8 cellular contexts compared by ENCODE assay signal in the genomic region with DNA sequence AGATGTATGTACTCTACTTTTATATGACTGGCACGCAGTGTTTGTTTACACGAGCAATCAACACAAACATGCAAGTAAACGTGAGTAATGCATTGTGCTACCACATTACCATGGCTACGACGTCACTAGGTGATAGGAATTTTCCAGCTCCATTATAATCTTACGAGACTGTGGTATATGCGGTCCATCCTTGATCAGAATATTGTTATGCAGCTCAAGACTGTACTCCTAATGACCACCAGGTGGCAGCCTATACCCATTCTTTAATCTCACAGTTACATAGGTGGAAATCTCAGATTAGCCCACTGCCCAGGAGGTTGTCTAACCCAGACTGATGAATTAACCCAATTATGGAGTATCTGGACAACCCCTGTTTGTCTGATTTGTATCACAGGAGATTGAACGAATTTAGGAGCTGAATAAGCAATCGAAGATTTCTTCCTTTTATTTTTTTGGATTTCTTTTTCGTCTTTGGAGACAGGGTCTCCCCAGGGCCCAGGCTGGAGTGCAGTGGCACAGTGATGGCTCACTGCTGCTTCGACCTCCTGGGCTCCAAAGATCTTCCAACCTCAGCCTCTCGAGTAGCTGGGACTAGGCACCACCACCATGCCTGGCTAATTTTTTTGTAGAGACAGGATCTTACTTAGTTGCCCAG. TPM values are rescaled to one million over a fixed set of nuclear protein-coding genes. Genes with fewer than 3 reads are reported as not detected.
DNase-seq lines count a peak whose midpoint lies in the region; ATAC-seq and TF ChIP-seq lines count a peak whose summit lies in the region.

No MANE protein-coding gene starts in this region.

- H3K9me3 ChIP-seq in SK-N-SH (no peaks in the 10 kb centered on the region), adipocyte (ENCODE audit: control insufficient read depth, low read length) (no peaks in the 10 kb centered on the region), heart left ventricle (no peaks in the 10 kb centered on the region)

- CTCF ChIA-PET in HEK293T (lab: Yijun Ruan, JAX): interaction anchor here (0.6 to 3.4 kb wide), 7 partner anchors 29 to 244 kb away, joined by 3 to 51 read pairs (median 6); no protein-coding TSS in a partner anchor
- CTCF ChIA-PET in SK-N-SH (lab: Yijun Ruan, JAX): interaction anchor here (0.5 to 3.4 kb wide), 44 partner anchors 8 to 745 kb away, joined by 3 to 62 read pairs (median 6); a partner anchor contains a TSS

- no peak overlapping the region for H3K4me2 ChIP-seq in SK-N-SH

- POLR2A ChIA-PET in HEK293T (lab: Yijun Ruan, JAX) (no interaction called here), SK-N-SH (lab: Yijun Ruan, JAX) (no interaction called here)

- ATAC-seq in heart left ventricle: peak in 3 of 4 donors; percentile 60 to 80 (median 79)

- H3K27ac ChIP-seq in SK-N-SH (ENCODE audit: low read depth in 2 of 2, low read length in 1 of 2): no peak overlapping the region
- H3K27ac ChIP-seq in heart left ventricle: no peak overlapping the region

- H3K27me3 ChIP-seq in SK-N-SH (ENCODE audit: insufficient read depth): peaks cover 16% of the 10 kb centered on the region; the same call in 1 of the 2 replicates
- H3K27me3 ChIP-seq in adipocyte (replicated peaks; ENCODE audit: control insufficient read depth, insufficient read depth, low read length): peaks cover 40% of the 10 kb centered on the region
- peaks cover 0 to 9% (median 0%) of the 10 kb centered on the region in 9 donors for H3K27me3 ChIP-seq in heart left ventricle

- intact Hi-C loops in heart left ventricle (cut with DNase I): loop anchor here in 9 of 10 donors (1.0 to 10.0 kb wide), 8 partner anchors 75 to 621 kb away; no protein-coding TSS in a partner anchor

- DNase-seq in GM03348 (ENCODE audit: low spot score): peak; percentile 76
- DNase-seq in HEK293T (ENCODE audit: extremely low spot score): peak; percentile 66
- DNase-seq in NCI-H1105 treated with DMSO at 0.1 percent for 48 hours (lab: John Stamatoyannopoulos, UW): peak; percentile 65
- DNase-seq in SK-N-SH: peak; percentile 60
- peak; percentile 83 for DNase-seq in adipocyte (ENCODE audit: low read depth)
- DNase-seq in heart left ventricle: peak in 3 of 5 donors; percentile 31 to 42 (median 35)
- DNase-seq in renal cortical epithelial cell (ENCODE audit: low read depth): peak; percentile 59
- DNase-seq in cortex of kidney (lab: John Stamatoyannopoulos, UW): no peak

- H3K36me3 ChIP-seq in SK-N-SH (replicated peaks in 1 of 2; ENCODE audit: control insufficient read depth in 1 of 2, insufficient read depth in 2 of 2, low read length in 1 of 2) (no peaks in the 10 kb centered on the region), adipocyte (ENCODE audit: control insufficient read depth, insufficient read depth, low read length, severe bottlenecking) (no peaks in the 10 kb centered on the region), heart left ventricle (no peaks in the 10 kb centered on the region)

- no peak for TF ChIP-seq EP300 in SK-N-SH (IDR thresholded peaks at IDR 0.05; ENCODE audit: borderline replicate concordance in 1 of 2, low read depth in 1 of 2, low read length in 1 of 2)

- 5% methylated on average over 12 of the region's 12 CpGs for WGBS in SK-N-SH (ENCODE audit: low lambda C conversion rate)
- WGBS in heart left ventricle, 4 donors: 20 to 23% (median 22%) methylated on average over 12 of the region's 12 CpGs

- H3K79me2 ChIP-seq in SK-N-SH (ENCODE audit: insufficient read depth): no peaks in the 10 kb centered on the region

- H3K9ac ChIP-seq in SK-N-SH (no peak overlapping the region), adipocyte (ENCODE audit: low read length) (no peak overlapping the region)

- TF ChIP-seq RAD21 in SK-N-SH (IDR thresholded peaks at IDR 0.05; ENCODE audit: low read length): peak; percentile 85

- H3K4me3 ChIP-seq in SK-N-SH (ENCODE audit: low read depth in 2 of 2, low read length in 1 of 2) (peak overlapping the region in 1 of 2 experiments; percentile 0; a peak in 1 of 4 replicates), adipocyte (ENCODE audit: low read length) (no peak overlapping the region), heart left ventricle (no peak overlapping the region)

- H3F3A ChIP-seq in SK-N-SH (replicated peaks; ENCODE audit: insufficient read depth): no peaks in the 10 kb centered on the region

- no peaks in the 10 kb centered on the region for H4K20me1 ChIP-seq in SK-N-SH (ENCODE audit: insufficient read depth)

- TF ChIP-seq CTCF in SK-N-SH (IDR thresholded peaks at IDR 0.05): peak; percentile 90
- peak; percentile 80 to 94 (median 89) for TF ChIP-seq CTCF in heart left ventricle (IDR thresholded peaks at IDR 0.05)

- TF ChIP-seq POLR2A in heart left ventricle (IDR thresholded peaks at IDR 0.05): no peak

- no peaks in the 10 kb centered on the region for H3K4me1 ChIP-seq in SK-N-SH (ENCODE audit: control insufficient read depth in 1 of 2, insufficient read depth in 2 of 2, low read depth in 1 of 2, low read length in 1 of 2)
- no peaks in the 10 kb centered on the region for H3K4me1 ChIP-seq in adipocyte (ENCODE audit: control insufficient read depth, insufficient read depth, low read length)
- H3K4me1 ChIP-seq in heart left ventricle: peaks cover 0 to 27% (median 2%) of the 10 kb centered on the region in 12 donors

- H3K9me2 ChIP-seq in SK-N-SH: no peaks in the 10 kb centered on the region

- H2AFZ ChIP-seq in SK-N-SH (ENCODE audit: low read depth): no peak overlapping the region

TF ChIP-seq in HEK293T, 16 proteins besides CTCF, POLR2A, EP300 and RAD21:
- no peak for TF ChIP-seq TARDBP (IDR thresholded peaks at IDR 0.05)
- TF ChIP-seq BHLHE40 (IDR thresholded peaks at IDR 0.05; ENCODE audit: borderline replicate concordance): no peak
- no peak for TF ChIP-seq SP1 (IDR thresholded peaks at IDR 0.05)
- TF ChIP-seq NFRKB (IDR thresholded peaks at IDR 0.05): no peak
- TF ChIP-seq LEF1 (IDR thresholded peaks at IDR 0.05; ENCODE audit: borderline replicate concordance): no peak
- TF ChIP-seq ELF4 (IDR thresholded peaks at IDR 0.05): no peak
- no peak for TF ChIP-seq ARNT (IDR thresholded peaks at IDR 0.05)
- TF ChIP-seq SUZ12 (IDR thresholded peaks at IDR 0.05): no peak
- TF ChIP-seq FOXA1 (IDR thresholded peaks at IDR 0.05): no peak
- no peak for TF ChIP-seq ZNF384 (IDR thresholded peaks at IDR 0.05)
- TF ChIP-seq FOXK2 (IDR thresholded peaks at IDR 0.05): no peak
- TF ChIP-seq CTBP1 (IDR thresholded peaks at IDR 0.05; ENCODE audit: borderline replicate concordance): no peak
- TF ChIP-seq FOXM1 (IDR thresholded peaks at IDR 0.05; ENCODE audit: borderline replicate concordance): no peak
- no peak for TF ChIP-seq L3MBTL2 (conservative IDR thresholded peaks at IDR 0.05)
- TF ChIP-seq, protein P1, sequence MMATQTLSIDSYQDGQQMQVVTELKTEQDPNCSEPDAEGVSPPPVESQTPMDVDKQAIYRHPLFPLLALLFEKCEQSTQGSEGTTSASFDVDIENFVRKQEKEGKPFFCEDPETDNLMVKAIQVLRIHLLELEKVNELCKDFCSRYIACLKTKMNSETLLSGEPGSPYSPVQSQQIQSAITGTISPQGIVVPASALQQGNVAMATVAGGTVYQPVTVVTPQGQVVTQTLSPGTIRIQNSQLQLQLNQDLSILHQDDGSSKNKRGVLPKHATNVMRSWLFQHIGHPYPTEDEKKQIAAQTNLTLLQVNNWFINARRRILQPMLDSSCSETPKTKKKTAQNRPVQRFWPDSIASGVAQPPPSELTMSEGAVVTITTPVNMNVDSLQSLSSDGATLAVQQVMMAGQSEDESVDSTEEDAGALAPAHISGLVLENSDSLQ (IDR thresholded peaks at IDR 0.05): no peak
- no peak for TF ChIP-seq HDGF (IDR thresholded peaks at IDR 0.05; ENCODE audit: borderline replicate concordance)

TF ChIP-seq in SK-N-SH, 30 proteins besides CTCF, POLR2A, EP300 and RAD21 (continues in another document):
- TF ChIP-seq ELF1 (IDR thresholded peaks at IDR 0.05): no peak
- TF ChIP-seq, protein P2, sequence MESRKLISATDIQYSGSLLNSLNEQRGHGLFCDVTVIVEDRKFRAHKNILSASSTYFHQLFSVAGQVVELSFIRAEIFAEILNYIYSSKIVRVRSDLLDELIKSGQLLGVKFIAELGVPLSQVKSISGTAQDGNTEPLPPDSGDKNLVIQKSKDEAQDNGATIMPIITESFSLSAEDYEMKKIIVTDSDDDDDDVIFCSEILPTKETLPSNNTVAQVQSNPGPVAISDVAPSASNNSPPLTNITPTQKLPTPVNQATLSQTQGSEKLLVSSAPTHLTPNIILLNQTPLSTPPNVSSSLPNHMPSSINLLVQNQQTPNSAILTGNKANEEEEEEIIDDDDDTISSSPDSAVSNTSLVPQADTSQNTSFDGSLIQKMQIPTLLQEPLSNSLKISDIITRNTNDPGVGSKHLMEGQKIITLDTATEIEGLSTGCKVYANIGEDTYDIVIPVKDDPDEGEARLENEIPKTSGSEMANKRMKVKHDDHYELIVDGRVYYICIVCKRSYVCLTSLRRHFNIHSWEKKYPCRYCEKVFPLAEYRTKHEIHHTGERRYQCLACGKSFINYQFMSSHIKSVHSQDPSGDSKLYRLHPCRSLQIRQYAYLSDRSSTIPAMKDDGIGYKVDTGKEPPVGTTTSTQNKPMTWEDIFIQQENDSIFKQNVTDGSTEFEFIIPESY (IDR thresholded peaks at IDR 0.05; ENCODE audit: borderline replicate concordance, low read depth): no peak
- peak; percentile 71 for TF ChIP-seq SMC3 (IDR thresholded peaks at IDR 0.05; ENCODE audit: low read depth, low read length)
- TF ChIP-seq, protein P3, sequence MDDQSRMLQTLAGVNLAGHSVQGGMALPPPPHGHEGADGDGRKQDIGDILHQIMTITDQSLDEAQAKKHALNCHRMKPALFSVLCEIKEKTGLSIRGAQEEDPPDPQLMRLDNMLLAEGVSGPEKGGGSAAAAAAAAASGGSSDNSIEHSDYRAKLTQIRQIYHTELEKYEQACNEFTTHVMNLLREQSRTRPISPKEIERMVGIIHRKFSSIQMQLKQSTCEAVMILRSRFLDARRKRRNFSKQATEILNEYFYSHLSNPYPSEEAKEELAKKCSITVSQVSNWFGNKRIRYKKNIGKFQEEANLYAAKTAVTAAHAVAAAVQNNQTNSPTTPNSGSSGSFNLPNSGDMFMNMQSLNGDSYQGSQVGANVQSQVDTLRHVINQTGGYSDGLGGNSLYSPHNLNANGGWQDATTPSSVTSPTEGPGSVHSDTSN (IDR thresholded peaks at IDR 0.05): no peak
- TF ChIP-seq MXI1 (IDR thresholded peaks at IDR 0.05; ENCODE audit: low read depth, low read length): no peak
- TF ChIP-seq POLR2AphosphoS5 (IDR thresholded peaks at IDR 0.05; ENCODE audit: low read depth, low read length): no peak

RNA-seq across cellular contexts. Expression of a gene that starts 8.7 kb away (rescaled TPM):
- not detected in 2 replicates for polyA plus RNA-seq in SK-N-SH (2012; rRNA removed)
- polyA plus RNA-seq in SK-N-SH (2012; cell fraction: cytosol; rRNA removed): not detected in 2 replicates
- not detected in 2 replicates for polyA plus RNA-seq in SK-N-SH (2012; cell fraction: nucleus; rRNA removed)
- 1 to 10 TPM in 2 of 9 donors, under 1 TPM in 6, not detected in 1; 0.16 to 2.9 (median 0.50) TPM for total RNA-seq in heart left ventricle
- polyA plus RNA-seq in heart left ventricle: under 1 TPM; 0.23 to 0.47 TPM
- total RNA-seq in renal cortical epithelial cell: not detected in 2 replicates

RNA-seq across cellular contexts. Expression of a gene that starts 26.5 kb away (rescaled TPM):
- not detected in 2 replicates for polyA plus RNA-seq in SK-N-SH (2012; rRNA removed)
- polyA plus RNA-seq in SK-N-SH (2012; cell fraction: cytosol; rRNA removed): not detected in 2 replicates
- polyA plus RNA-seq in SK-N-SH (2012; cell fraction: nucleus; rRNA removed): not detected in 2 replicates
- total RNA-seq in heart left ventricle: not detected
- polyA plus RNA-seq in heart left ventricle: not detected
- not detected in 2 replicates for total RNA-seq in renal cortical epithelial cell
